1 cellular context compared by ENCODE assay signal in the genomic region with DNA sequence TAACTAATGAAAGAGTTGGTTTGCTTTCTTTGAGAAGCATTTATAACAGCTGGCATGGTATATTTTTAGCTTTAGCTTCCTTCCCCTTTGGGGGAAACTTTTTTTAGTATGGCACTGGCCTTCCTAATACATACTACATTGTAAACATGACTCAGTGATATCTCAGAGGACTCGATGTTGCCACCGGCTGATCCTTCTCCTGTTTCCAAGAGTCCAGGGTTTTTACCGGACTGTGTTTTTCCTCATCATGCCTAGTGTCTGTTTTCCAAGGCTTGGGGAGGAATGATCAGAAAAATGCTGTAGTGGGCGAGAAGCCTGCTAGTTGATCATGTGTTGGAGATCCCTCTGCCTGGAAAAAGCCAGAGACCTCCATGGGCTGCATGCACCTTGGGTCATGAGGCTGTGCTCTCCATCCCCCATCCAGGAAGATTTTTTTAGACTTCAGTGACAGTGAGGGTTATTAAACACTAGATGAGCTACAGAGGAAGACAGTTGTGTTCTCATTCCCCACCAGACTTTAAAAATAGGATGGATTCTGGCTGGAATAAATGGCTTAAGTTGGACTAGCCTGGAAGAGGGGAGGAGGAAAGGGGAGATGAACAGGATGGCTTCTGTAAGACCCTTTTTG.
TF ChIP-seq lines count a peak whose summit lies in the region.

No MANE protein-coding gene starts in this region.

TF ChIP-seq in HepG2, 621 proteins besides CTCF, POLR2A, EP300 and RAD21 (continued from another document):
- TF ChIP-seq, protein P1, sequence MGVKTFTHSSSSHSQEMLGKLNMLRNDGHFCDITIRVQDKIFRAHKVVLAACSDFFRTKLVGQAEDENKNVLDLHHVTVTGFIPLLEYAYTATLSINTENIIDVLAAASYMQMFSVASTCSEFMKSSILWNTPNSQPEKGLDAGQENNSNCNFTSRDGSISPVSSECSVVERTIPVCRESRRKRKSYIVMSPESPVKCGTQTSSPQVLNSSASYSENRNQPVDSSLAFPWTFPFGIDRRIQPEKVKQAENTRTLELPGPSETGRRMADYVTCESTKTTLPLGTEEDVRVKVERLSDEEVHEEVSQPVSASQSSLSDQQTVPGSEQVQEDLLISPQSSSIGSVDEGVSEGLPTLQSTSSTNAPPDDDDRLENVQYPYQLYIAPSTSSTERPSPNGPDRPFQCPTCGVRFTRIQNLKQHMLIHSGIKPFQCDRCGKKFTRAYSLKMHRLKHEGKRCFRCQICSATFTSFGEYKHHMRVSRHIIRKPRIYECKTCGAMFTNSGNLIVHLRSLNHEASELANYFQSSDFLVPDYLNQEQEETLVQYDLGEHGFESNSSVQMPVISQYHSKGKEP (CRISPR knock-in tag; IDR thresholded peaks at IDR 0.05), result no peak
- TF ChIP-seq TMF1 (CRISPR knock-in tag; IDR thresholded peaks at IDR 0.05; ENCODE audit: low read depth), result no peak
- no peak for TF ChIP-seq ZNF484 (CRISPR knock-in tag; IDR thresholded peaks at IDR 0.05; ENCODE audit: borderline replicate concordance, low read depth)
- no peak for TF ChIP-seq ZNF326 (CRISPR knock-in tag; IDR thresholded peaks at IDR 0.05; ENCODE audit: borderline replicate concordance)
- TF ChIP-seq, protein P2, sequence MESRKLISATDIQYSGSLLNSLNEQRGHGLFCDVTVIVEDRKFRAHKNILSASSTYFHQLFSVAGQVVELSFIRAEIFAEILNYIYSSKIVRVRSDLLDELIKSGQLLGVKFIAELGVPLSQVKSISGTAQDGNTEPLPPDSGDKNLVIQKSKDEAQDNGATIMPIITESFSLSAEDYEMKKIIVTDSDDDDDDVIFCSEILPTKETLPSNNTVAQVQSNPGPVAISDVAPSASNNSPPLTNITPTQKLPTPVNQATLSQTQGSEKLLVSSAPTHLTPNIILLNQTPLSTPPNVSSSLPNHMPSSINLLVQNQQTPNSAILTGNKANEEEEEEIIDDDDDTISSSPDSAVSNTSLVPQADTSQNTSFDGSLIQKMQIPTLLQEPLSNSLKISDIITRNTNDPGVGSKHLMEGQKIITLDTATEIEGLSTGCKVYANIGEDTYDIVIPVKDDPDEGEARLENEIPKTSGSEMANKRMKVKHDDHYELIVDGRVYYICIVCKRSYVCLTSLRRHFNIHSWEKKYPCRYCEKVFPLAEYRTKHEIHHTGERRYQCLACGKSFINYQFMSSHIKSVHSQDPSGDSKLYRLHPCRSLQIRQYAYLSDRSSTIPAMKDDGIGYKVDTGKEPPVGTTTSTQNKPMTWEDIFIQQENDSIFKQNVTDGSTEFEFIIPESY (CRISPR knock-in tag; IDR thresholded peaks at IDR 0.05), result no peak
- TF ChIP-seq, protein P3, sequence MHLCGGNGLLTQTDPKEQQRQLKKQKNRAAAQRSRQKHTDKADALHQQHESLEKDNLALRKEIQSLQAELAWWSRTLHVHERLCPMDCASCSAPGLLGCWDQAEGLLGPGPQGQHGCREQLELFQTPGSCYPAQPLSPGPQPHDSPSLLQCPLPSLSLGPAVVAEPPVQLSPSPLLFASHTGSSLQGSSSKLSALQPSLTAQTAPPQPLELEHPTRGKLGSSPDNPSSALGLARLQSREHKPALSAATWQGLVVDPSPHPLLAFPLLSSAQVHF (CRISPR knock-in tag; IDR thresholded peaks at IDR 0.05), result no peak
- no peak for TF ChIP-seq MIER2 (CRISPR knock-in tag; IDR thresholded peaks at IDR 0.05)
- TF ChIP-seq BRCA1 (CRISPR knock-in tag; IDR thresholded peaks at IDR 0.05), result no peak
- no peak for TF ChIP-seq SETDB1 (CRISPR knock-in tag; IDR thresholded peaks at IDR 0.05; ENCODE audit: borderline replicate concordance)
- no peak for TF ChIP-seq ZNF557 (CRISPR knock-in tag; IDR thresholded peaks at IDR 0.05)
- TF ChIP-seq ZKSCAN1 (IDR thresholded peaks at IDR 0.05; ENCODE audit: low read length), result no peak
- TF ChIP-seq, protein P4, sequence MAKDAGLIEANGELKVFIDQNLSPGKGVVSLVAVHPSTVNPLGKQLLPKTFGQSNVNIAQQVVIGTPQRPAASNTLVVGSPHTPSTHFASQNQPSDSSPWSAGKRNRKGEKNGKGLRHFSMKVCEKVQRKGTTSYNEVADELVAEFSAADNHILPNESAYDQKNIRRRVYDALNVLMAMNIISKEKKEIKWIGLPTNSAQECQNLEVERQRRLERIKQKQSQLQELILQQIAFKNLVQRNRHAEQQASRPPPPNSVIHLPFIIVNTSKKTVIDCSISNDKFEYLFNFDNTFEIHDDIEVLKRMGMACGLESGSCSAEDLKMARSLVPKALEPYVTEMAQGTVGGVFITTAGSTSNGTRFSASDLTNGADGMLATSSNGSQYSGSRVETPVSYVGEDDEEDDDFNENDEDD (CRISPR knock-in tag; IDR thresholded peaks at IDR 0.05; ENCODE audit: borderline replicate concordance), result no peak
- TF ChIP-seq THYN1 (CRISPR knock-in tag; IDR thresholded peaks at IDR 0.05; ENCODE audit: borderline replicate concordance, low read depth), result no peak
